2 cellular contexts compared by ENCODE assay signal in the genomic region with DNA sequence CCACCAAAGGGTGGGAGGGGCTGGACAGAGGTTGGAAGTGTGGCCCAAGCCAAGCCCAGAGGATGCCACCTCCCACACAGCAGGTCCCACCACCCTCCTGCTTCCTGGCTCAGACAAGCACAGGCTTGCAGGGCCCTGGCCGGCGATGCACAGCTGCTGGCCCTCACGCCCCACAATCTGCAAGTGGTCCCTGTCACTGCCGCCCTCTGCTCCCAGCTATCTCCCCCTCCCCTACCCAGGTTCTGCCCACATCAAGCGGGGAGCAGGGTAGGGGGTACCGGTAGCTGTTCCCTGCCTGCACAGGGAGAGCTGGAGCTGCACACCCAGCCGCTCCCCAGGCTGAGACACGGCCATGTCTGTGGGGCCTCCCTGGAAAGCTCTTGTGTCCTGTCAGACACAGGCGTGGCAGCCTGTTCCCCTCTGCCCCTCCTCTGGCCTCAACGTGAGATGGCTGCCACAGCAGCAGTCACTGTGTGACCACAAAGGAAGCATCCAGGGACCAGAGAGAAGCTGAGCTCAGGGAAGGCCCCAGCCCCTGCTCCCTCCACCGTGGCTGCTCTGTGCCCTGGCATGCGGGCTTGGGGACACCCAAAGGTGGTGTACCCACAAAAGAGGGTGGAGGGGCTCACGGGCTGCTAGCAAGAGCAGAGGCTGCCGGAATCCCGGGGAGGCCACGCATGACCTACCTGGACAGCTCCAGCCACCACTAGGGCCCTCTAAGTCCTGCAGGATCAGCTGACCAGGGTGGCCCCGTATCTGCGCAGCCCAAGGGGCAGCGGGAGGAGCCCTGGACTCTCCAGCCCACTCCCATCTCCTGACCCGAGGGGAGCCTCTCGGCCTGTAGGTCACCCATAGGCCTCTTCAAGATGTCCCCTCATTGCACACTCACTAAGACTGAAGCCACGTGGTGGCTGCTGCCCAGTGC.
TF ChIP-seq lines count a peak whose summit lies in the region.

No MANE protein-coding gene starts in this region.

TF ChIP-seq in A549, 52 proteins besides CTCF, POLR2A, EP300 and RAD21:
- TF ChIP-seq FOSB (CRISPR knock-in tag; IDR thresholded peaks at IDR 0.05) (no peak), TFCP2L1 (CRISPR knock-in tag; IDR thresholded peaks at IDR 0.05) (no peak), BCL3 (IDR thresholded peaks at IDR 0.05) (no peak), ESRRA (IDR thresholded peaks at IDR 0.05; ENCODE audit: borderline replicate concordance, low read length) (no peak), HOXA7 (CRISPR knock-in tag; IDR thresholded peaks at IDR 0.05) (no peak), JUN (IDR thresholded peaks at IDR 0.05) (no peak), CHD4 (IDR thresholded peaks at IDR 0.05; ENCODE audit: borderline replicate concordance) (no peak), RCOR1 (IDR thresholded peaks at IDR 0.05; ENCODE audit: low read depth, low read length) (no peak), CBX8 (IDR thresholded peaks at IDR 0.05) (no peak), NPAS2 (CRISPR knock-in tag; IDR thresholded peaks at IDR 0.05; ENCODE audit: borderline replicate concordance) (no peak), ZC3H11A (IDR thresholded peaks at IDR 0.05) (no peak), HDAC2 (IDR thresholded peaks at IDR 0.05) (no peak), MYC (IDR thresholded peaks at IDR 0.05; ENCODE audit: borderline replicate concordance, low read length) (no peak), HES2 (IDR thresholded peaks at IDR 0.05) (no peak), MAZ (IDR thresholded peaks at IDR 0.05; ENCODE audit: borderline replicate concordance, low read depth, low read length) (no peak)
- TF ChIP-seq, protein P1, sequence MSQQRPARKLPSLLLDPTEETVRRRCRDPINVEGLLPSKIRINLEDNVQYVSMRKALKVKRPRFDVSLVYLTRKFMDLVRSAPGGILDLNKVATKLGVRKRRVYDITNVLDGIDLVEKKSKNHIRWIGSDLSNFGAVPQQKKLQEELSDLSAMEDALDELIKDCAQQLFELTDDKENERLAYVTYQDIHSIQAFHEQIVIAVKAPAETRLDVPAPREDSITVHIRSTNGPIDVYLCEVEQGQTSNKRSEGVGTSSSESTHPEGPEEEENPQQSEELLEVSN (IDR thresholded peaks at IDR 0.05; ENCODE audit: borderline replicate concordance, low read depth) = no peak
- TF ChIP-seq, protein P2, sequence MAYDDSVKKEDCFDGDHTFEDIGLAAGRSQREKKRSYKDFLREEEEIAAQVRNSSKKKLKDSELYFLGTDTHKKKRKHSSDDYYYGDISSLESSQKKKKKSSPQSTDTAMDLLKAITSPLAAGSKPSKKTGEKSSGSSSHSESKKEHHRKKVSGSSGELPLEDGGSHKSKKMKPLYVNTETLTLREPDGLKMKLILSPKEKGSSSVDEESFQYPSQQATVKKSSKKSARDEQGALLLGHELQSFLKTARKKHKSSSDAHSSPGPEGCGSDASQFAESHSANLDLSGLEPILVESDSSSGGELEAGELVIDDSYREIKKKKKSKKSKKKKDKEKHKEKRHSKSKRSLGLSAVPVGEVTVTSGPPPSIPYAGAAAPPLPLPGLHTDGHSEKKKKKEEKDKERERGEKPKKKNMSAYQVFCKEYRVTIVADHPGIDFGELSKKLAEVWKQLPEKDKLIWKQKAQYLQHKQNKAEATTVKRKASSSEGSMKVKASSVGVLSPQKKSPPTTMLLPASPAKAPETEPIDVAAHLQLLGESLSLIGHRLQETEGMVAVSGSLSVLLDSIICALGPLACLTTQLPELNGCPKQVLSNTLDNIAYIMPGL (CRISPR knock-in tag; IDR thresholded peaks at IDR 0.05; ENCODE audit: borderline replicate concordance) = no peak
- TF ChIP-seq, protein P3, sequence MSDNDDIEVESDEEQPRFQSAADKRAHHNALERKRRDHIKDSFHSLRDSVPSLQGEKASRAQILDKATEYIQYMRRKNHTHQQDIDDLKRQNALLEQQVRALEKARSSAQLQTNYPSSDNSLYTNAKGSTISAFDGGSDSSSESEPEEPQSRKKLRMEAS (IDR thresholded peaks at IDR 0.05) = no peak

TF ChIP-seq in HEK293T, 16 proteins besides CTCF, POLR2A, EP300 and RAD21:
- no peak for TF ChIP-seq ELF4 (IDR thresholded peaks at IDR 0.05)
- no peak for TF ChIP-seq L3MBTL2 (conservative IDR thresholded peaks at IDR 0.05)
- TF ChIP-seq TARDBP (IDR thresholded peaks at IDR 0.05) = no peak
- no peak for TF ChIP-seq FOXM1 (IDR thresholded peaks at IDR 0.05; ENCODE audit: borderline replicate concordance)
